Comparison of ENCODE assay signal across 33 cellular contexts in the genomic region with DNA sequence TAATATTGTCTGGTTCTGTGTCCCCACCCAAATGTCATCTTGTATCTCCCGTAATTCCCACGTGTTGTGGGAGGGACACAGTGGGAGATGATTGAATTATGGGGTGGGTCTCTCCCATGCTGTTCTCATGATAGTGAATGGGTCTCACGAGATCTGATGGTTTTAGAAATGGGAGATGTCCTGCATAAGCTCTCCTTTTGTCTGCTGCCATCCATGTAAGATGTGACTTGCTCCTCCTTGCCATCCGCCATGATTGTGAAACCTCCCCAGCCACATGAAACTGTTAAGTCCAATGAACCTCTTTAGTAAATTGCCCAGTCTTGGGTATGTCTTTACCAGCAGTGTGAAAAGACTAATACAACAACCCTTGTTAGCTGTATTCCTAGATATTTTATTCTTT. TPM values are rescaled to one million over a fixed set of nuclear protein-coding genes. Genes with fewer than 3 reads are reported as not detected.
DNase-seq lines count a peak whose midpoint lies in the region; ATAC-seq, FAIRE-seq and TF ChIP-seq lines count a peak whose summit lies in the region.
"Had no signal": no experiment of that assay in that cellular context is flagged by ENCODE, and none has a peak within 500 bp of the region (broad histone marks: within the 10 kb centered on the region; RNA-seq: fewer than 3 reads in every experiment).

No MANE protein-coding gene starts in this region.

- intact Hi-C loops in HepG2 (cut with micrococcal nuclease; ENCODE audit: unreplicated experiment) (no loop called here), right lobe of liver (cut with DNase I) (no loop called here), K562 (cut with micrococcal nuclease) (no loop called here)

- BruUV-seq in HepG2 (replicated peaks; lab: Mats Ljungman, UMichigan) (no TSS peak), K562 (replicated peaks; lab: Mats Ljungman, UMichigan) (no TSS peak)

- CTCF ChIA-PET in HepG2 (lab: Yijun Ruan, JAX; ENCODE audit: low intra/inter-chr PET ratio, low total read pairs) = no interaction called here
- CTCF ChIA-PET in K562 (lab: Yijun Ruan, JAX; ENCODE audit: low intra/inter-chr PET ratio) = no interaction called here

- in situ Hi-C loops in HepG2 (cut with HindIII; ENCODE audit: extremely low pct_ligation_motif_present, low pct_unique_long_range_greater_than_20kb) = no loop called here
- in situ Hi-C loops in K562 (cut with MboI) = no loop called here

- H3K9me3 ChIP-seq in HepG2 (ENCODE audit: low read length) = peaks cover 22% of the 10 kb centered on the region; the same call in 1 of the 2 replicates
- H3K9me3 ChIP-seq in right lobe of liver = peaks cover 0 to 6% (median 3%) of the 10 kb centered on the region in 4 donors
- H3K9me3 ChIP-seq in K562 (replicated peaks; ENCODE audit: control insufficient read depth, insufficient read depth, low read depth, low read length) = no peaks in the 10 kb centered on the region; the same call in 1 of the 2 replicates
- H3K9me3 ChIP-seq: BE2C had no signal

- H2AFZ ChIP-seq in HepG2 (ENCODE audit: low read length) = no peak overlapping the region
- H2AFZ ChIP-seq in K562 (ENCODE audit: low read depth, low read length) = no peak overlapping the region

- no peak for TF ChIP-seq CTCF in HepG2 (CRISPR knock-in tag; IDR thresholded peaks at IDR 0.05)
- no peak for TF ChIP-seq CTCF in right lobe of liver (IDR thresholded peaks at IDR 0.05)
- no peak for TF ChIP-seq CTCF in K562 (IDR thresholded peaks at IDR 0.05 in 2 of 3, conservative IDR thresholded peaks at IDR 0.05 in 1 of 3; ENCODE audit: insufficient read depth in 2 of 3, low read depth in 1 of 3, low read length in 3 of 3)

- no peaks in the 10 kb centered on the region for H3K9me1 ChIP-seq in K562 (ENCODE audit: control insufficient read depth, insufficient read depth, low read length)

- TF ChIP-seq RAD21 in HepG2 (CRISPR knock-in tag; IDR thresholded peaks at IDR 0.05) = no peak
- TF ChIP-seq RAD21 in K562 (CRISPR knock-in tag; conservative IDR thresholded peaks at IDR 0.05 in 1 of 2, IDR thresholded peaks at IDR 0.05 in 1 of 2) = no peak

- DNase-seq in HepG2 (ENCODE audit: low spot score) (no peak), right lobe of liver (no peak), MV-4-11 (lab: John Stamatoyannopoulos, UW) (peak; percentile 1), K562 (ENCODE audit: extremely low read depth in 1 of 4, low spot score in 3 of 4) (no peak)
- DNase-seq in activated effector memory CD4-positive, alpha-beta T cell treated with anti-CD3 and anti-CD28 coated beads, Interleukin-2, amount 50 U/mL, for 16 hours = no peak
- DNase-seq: 8988T; ACHN; AML-193; BE2C; C1 segment of cervical spinal cord; Caco-2; Calu3; CD4-positive, alpha-beta memory T cell; CD4-positive, alpha-beta T cell; CD4-positive, CD25-positive, alpha-beta regulatory T cell; CD8-positive, alpha-beta memory T cell; CD8-positive, alpha-beta T cell; COR-L47; DMS 273 treated with DMSO at 0.1 percent for 48 hours; DMS153; DMS53; DMS79; DMS79 treated with DMSO at 0.1 percent for 48 hours; DND-41; EL had no signal

- H3K4me3 ChIP-seq in HepG2 (replicated peaks in 1 of 3; ENCODE audit: insufficient read depth in 1 of 3, low read depth in 2 of 3, low read length in 3 of 3) (no peak overlapping the region), right lobe of liver (no peak overlapping the region), K562 (no peak overlapping the region)
- H3K4me3 ChIP-seq: A549; BLaER1; BLaER1 treated with 17β-estradiol and CSF1 and Interleukin-3, amounts not matched to agents 10 nM and 100 nM had no signal

- 31% methylated on average over 3 of the region's 4 CpGs for WGBS in HepG2 (ENCODE audit: low lambda C conversion rate)
- WGBS in right lobe of liver (ENCODE audit: insufficient coverage, low coverage, low lambda C conversion rate, missing lambda C conversion rate) = 77% methylated on average over 4 of the region's 4 CpGs
- WGBS in K562 (ENCODE audit: insufficient coverage, low coverage, missing lambda C conversion rate) = 5% methylated on average over 4 of the region's 4 CpGs

- H4K20me1 ChIP-seq in HepG2 (ENCODE audit: insufficient read depth, low read length) = no peaks in the 10 kb centered on the region
- no peaks in the 10 kb centered on the region for H4K20me1 ChIP-seq in K562 (replicated peaks; ENCODE audit: control insufficient read depth, insufficient read depth, low read length)
- H4K20me1 ChIP-seq: BLaER1; BLaER1 treated with 17β-estradiol and CSF1 and Interleukin-3, amounts not matched to agents 10 nM and 100 nM had no signal

- TF ChIP-seq POLR2A in HepG2 (IDR thresholded peaks at IDR 0.05; ENCODE audit: insufficient read depth in 1 of 2, low read depth in 2 of 2, low read length in 2 of 2) = no peak
- TF ChIP-seq POLR2A in right lobe of liver (IDR thresholded peaks at IDR 0.05) = no peak
- TF ChIP-seq POLR2A in K562 (conservative IDR thresholded peaks at IDR 0.05) = no peak

- no peak for TF ChIP-seq EP300 in HepG2 (IDR thresholded peaks at IDR 0.05; ENCODE audit: low read depth in 2 of 2, low read length in 2 of 2)
- TF ChIP-seq EP300 in HepG2 (CRISPR knock-in tag; IDR thresholded peaks at IDR 0.05; ENCODE audit: borderline replicate concordance) = no peak
- no peak for TF ChIP-seq EP300 in K562 (IDR thresholded peaks at IDR 0.05; ENCODE audit: low read length)

- H3K27ac ChIP-seq in HepG2 (ENCODE audit: extremely low read length, insufficient read depth, low read length) (no peak overlapping the region), right lobe of liver (no peak overlapping the region), K562 (ENCODE audit: extremely low read depth, low read depth, low read length) (no peak overlapping the region)
- H3K27ac ChIP-seq: 22Rv1; A549; BLaER1; BLaER1 treated with 17β-estradiol and CSF1 and Interleukin-3, amounts not matched to agents 10 nM and 100 nM; C4-2B had no signal

- FAIRE-seq in HepG2 (lab: Jason Lieb, UNC) = no peak
- no peak for FAIRE-seq in K562 (lab: Jason Lieb, UNC)
- FAIRE-seq: A204.1, A549, D721Med had no signal

- H3K36me3 ChIP-seq in HepG2 (replicated peaks in 1 of 2; ENCODE audit: control insufficient read depth in 1 of 2, insufficient read depth in 2 of 2, low read length in 2 of 2) (no peaks in the 10 kb centered on the region), right lobe of liver (no peaks in the 10 kb centered on the region), K562 (ENCODE audit: control insufficient read depth, insufficient read depth, low read length) (no peaks in the 10 kb centered on the region)
- H3K36me3 ChIP-seq: BE2C; BLaER1; BLaER1 treated with 17β-estradiol and CSF1 and Interleukin-3, amounts not matched to agents 10 nM and 100 nM had no signal

- H3K79me2 ChIP-seq in HepG2 (ENCODE audit: insufficient read depth, low read length) (no peaks in the 10 kb centered on the region), K562 (ENCODE audit: control insufficient read depth, insufficient read depth, low read length) (no peaks in the 10 kb centered on the region)

- POLR2A ChIA-PET in HepG2 (lab: Yijun Ruan, JAX) (no interaction called here), K562 (lab: Yijun Ruan, JAX) (interaction anchor here (0.6 kb wide), 1 partner anchor 10 kb away, joined by 3 read pairs; no protein-coding TSS in a partner anchor)

- no peak overlapping the region for H3K9ac ChIP-seq in HepG2 (ENCODE audit: insufficient read depth, low read depth, low read length)
- no peak overlapping the region for H3K9ac ChIP-seq in K562 (ENCODE audit: insufficient read depth in 1 of 2, low read depth in 2 of 2, low read length in 2 of 2)
- H3K9ac ChIP-seq: BLaER1; BLaER1 treated with 17β-estradiol and CSF1 and Interleukin-3, amounts not matched to agents 10 nM and 100 nM had no signal

- H3K4me2 ChIP-seq in HepG2 (ENCODE audit: low read depth, low read length) (no peak overlapping the region), K562 (ENCODE audit: insufficient read depth, low read length) (no peak overlapping the region)
- H3K4me2 ChIP-seq: A549; BLaER1; BLaER1 treated with 17β-estradiol and CSF1 and Interleukin-3, amounts not matched to agents 10 nM and 100 nM had no signal

- ATAC-seq in HepG2 = no peak
- ATAC-seq in right lobe of liver = no peak
- ATAC-seq in K562 = no peak
- no peak for ATAC-seq in GM21825 (IDR thresholded peaks at IDR 0.05; ENCODE audit: unreplicated experiment)
- ATAC-seq: A549; CD8-positive, alpha-beta T cell had no signal

- H3K27me3 ChIP-seq in HepG2 (ENCODE audit: control insufficient read depth in 1 of 2, insufficient read depth in 2 of 2, low read length in 2 of 2) (no peaks in the 10 kb centered on the region), right lobe of liver (no peaks in the 10 kb centered on the region), K562 (ENCODE audit: control insufficient read depth in 2 of 2, insufficient read depth in 2 of 2, low read length in 2 of 2) (no peaks in the 10 kb centered on the region)
- H3K27me3 ChIP-seq: BE2C; BLaER1; BLaER1 treated with 17β-estradiol and CSF1 and Interleukin-3, amounts not matched to agents 10 nM and 100 nM had no signal

- no peaks in the 10 kb centered on the region for H3K4me1 ChIP-seq in HepG2 (ENCODE audit: insufficient read depth, low read length)
- no peaks in the 10 kb centered on the region for H3K4me1 ChIP-seq in right lobe of liver
- no peaks in the 10 kb centered on the region for H3K4me1 ChIP-seq in K562 (replicated peaks in 1 of 2; ENCODE audit: control insufficient read depth in 2 of 2, insufficient read depth in 2 of 2, low read length in 2 of 2)
- H3K4me1 ChIP-seq: A549; BE2C; BLaER1; BLaER1 treated with 17β-estradiol and CSF1 and Interleukin-3, amounts not matched to agents 10 nM and 100 nM; Caco-2 had no signal

RNA-seq across cellular contexts. Expression of gene GIN1, which starts 44.5 kb away (rescaled TPM):
- total RNA-seq in HepG2 (2016; rRNA removed; fragmentation: Illumina TruSeq; extraction: Trizol) (7.7 and 9.5 TPM in 2 replicates), right lobe of liver (1 to 10 TPM; 3.7 to 5.7 (median 4.6) TPM), K562 (2014; rRNA removed) (2.4 and 2.6 TPM in 2 replicates), K562 (2014; rRNA removed; fragmentation: Illumina TruSeq; extraction: Trizol) (9.4 and 11.0 TPM in 2 replicates), K562 (2015; rRNA removed; fragmentation: Illumina TruSeq; extraction: Trizol) (6.7 and 6.8 TPM in 2 replicates), K562 (2021) (7.8 TPM in 2 replicates)
- total RNA-seq in HepG2 (2016; cell fraction: cytosol; rRNA removed; fragmentation: Illumina TruSeq; extraction: Trizol; ENCODE audit: low read depth) = 2.7 and 3.1 TPM in 2 replicates
- total RNA-seq in HepG2 (2016; cell fraction: insoluble cytoplasmic fraction; rRNA removed; fragmentation: Illumina TruSeq; extraction: Trizol) = 6.9 and 9.0 TPM in 2 replicates
- total RNA-seq in HepG2 (2016; cell fraction: membrane; rRNA removed; fragmentation: Illumina TruSeq; extraction: Trizol) = 2.7 and 3.4 TPM in 2 replicates
- total RNA-seq in HepG2 (2016; cell fraction: nucleus; rRNA removed; fragmentation: Illumina TruSeq; extraction: Trizol) = 10.8 and 11.6 TPM in 2 replicates
- polyA plus RNA-seq in HepG2 (2011; rRNA removed) (1.7 and 2.3 TPM in 2 replicates), K562 (2011; rRNA removed) (8.3 and 9.8 TPM in 2 replicates), K562 (2014; fragmentation: Illumina TruSeq; extraction: Trizol) (5.3 and 6.2 TPM in 2 replicates), K562 (2014; fragmentation: Nextera tagmentation; extraction: Ambion mirVana) (1 to 10 TPM; 9.2 TPM), K562 (2014; rRNA removed) (6.2 and 8.8 TPM in 2 replicates)
- 0.86 and 1.2 TPM in 2 replicates for polyA plus RNA-seq in HepG2 (2011; cell fraction: cytosol; rRNA removed)
- 0.88 and 1.8 TPM in 2 replicates for polyA plus RNA-seq in HepG2 (2011; cell fraction: nucleus; rRNA removed)
- polyA plus RNA-seq in HepG2 (2012) = 3.5 and 4.0 TPM in 2 replicates
- 0.50 and 0.83 TPM in 2 replicates for polyA plus RNA-seq in HepG2 (2016; cell fraction: cytosol; fragmentation: Illumina TruSeq; extraction: Trizol; ENCODE audit: low read depth)
- polyA plus RNA-seq in HepG2 (2016; cell fraction: insoluble cytoplasmic fraction; fragmentation: Illumina TruSeq; extraction: Trizol; ENCODE audit: low read depth) = 5.7 and 7.4 TPM in 2 replicates
- polyA plus RNA-seq in HepG2 (2016; cell fraction: membrane; fragmentation: Illumina TruSeq; extraction: Trizol; ENCODE audit: low read depth) = 1.3 and 2.1 TPM in 2 replicates
- polyA plus RNA-seq in HepG2 (2016; cell fraction: nucleus; fragmentation: Illumina TruSeq; extraction: Trizol; ENCODE audit: insufficient read depth, low read depth) = 3.9 and 11.0 TPM in 2 replicates
- polyA minus RNA-seq in HepG2 (2011; rRNA and poly(A)+ RNA removed; ENCODE audit: low replicate concordance) = 2.7 and 3.6 TPM in 2 replicates
- 2.5 TPM in 2 replicates for polyA minus RNA-seq in HepG2 (2011; cell fraction: cytosol; rRNA and poly(A)+ RNA removed)
- 12.4 and 21.9 TPM in 2 replicates for polyA minus RNA-seq in HepG2 (2011; cell fraction: nucleus; rRNA and poly(A)+ RNA removed)
- 6.1 and 25.6 TPM in 2 replicates for total RNA-seq in K562 (2011; cell fraction: chromatin; rRNA removed; ENCODE audit: low replicate concordance)
- total RNA-seq in K562 (2011; cell fraction: nucleolus; rRNA removed) = 2.8 and 6.7 TPM in 2 replicates
- total RNA-seq in K562 (2011; cell fraction: nucleoplasm; rRNA removed) = 6.5 and 10.2 TPM in 2 replicates
- 0.75 and 1.7 TPM in 2 replicates for polyA plus RNA-seq in K562 (2011; cell fraction: cytosol; rRNA removed)
- polyA plus RNA-seq in K562 (2011; cell fraction: nucleus; rRNA removed) = 2.6 and 4.8 TPM in 2 replicates
- polyA plus RNA-seq in K562 (2012) = 4.7 and 6.1 TPM in 2 replicates
- 8.6 and 12.1 TPM in 2 replicates for polyA minus RNA-seq in K562 (2011; rRNA and poly(A)+ RNA removed)
- 1.4 and 3.8 TPM in 2 replicates for polyA minus RNA-seq in K562 (2011; cell fraction: cytosol; rRNA and poly(A)+ RNA removed)
- polyA minus RNA-seq in K562 (2011; cell fraction: nucleus; rRNA and poly(A)+ RNA removed) = 8.6 and 17.8 TPM in 2 replicates

RNA-seq across cellular contexts. Expression of gene PPIP5K2, which starts 44.7 kb away (rescaled TPM):
- total RNA-seq in HepG2 (2016; rRNA removed; fragmentation: Illumina TruSeq; extraction: Trizol) (45.6 and 85.2 TPM in 2 replicates), right lobe of liver (10 to 100 TPM; 19.4 to 30.6 (median 26.3) TPM), K562 (2014; rRNA removed) (50.6 and 63.2 TPM in 2 replicates), K562 (2014; rRNA removed; fragmentation: Illumina TruSeq; extraction: Trizol) (150 and 177 TPM in 2 replicates), K562 (2015; rRNA removed; fragmentation: Illumina TruSeq; extraction: Trizol) (135 and 146 TPM in 2 replicates), K562 (2021) (116 and 134 TPM in 2 replicates)
- 4.7 and 4.8 TPM in 2 replicates for total RNA-seq in HepG2 (2016; cell fraction: cytosol; rRNA removed; fragmentation: Illumina TruSeq; extraction: Trizol; ENCODE audit: low read depth)
- 48.3 and 82.7 TPM in 2 replicates for total RNA-seq in HepG2 (2016; cell fraction: insoluble cytoplasmic fraction; rRNA removed; fragmentation: Illumina TruSeq; extraction: Trizol)
- 21.1 and 21.5 TPM in 2 replicates for total RNA-seq in HepG2 (2016; cell fraction: membrane; rRNA removed; fragmentation: Illumina TruSeq; extraction: Trizol)
- 76.4 and 84.8 TPM in 2 replicates for total RNA-seq in HepG2 (2016; cell fraction: nucleus; rRNA removed; fragmentation: Illumina TruSeq; extraction: Trizol)
- polyA plus RNA-seq in HepG2 (2011; rRNA removed) (12.7 and 19.7 TPM in 2 replicates), K562 (2011; rRNA removed) (90.2 and 107 TPM in 2 replicates), K562 (2014; fragmentation: Illumina TruSeq; extraction: Trizol) (80.9 and 99.1 TPM in 2 replicates), K562 (2014; fragmentation: Nextera tagmentation; extraction: Ambion mirVana) (10 to 100 TPM; 66.1 to 76.5 TPM), K562 (2014; rRNA removed) (39.4 and 42.7 TPM in 2 replicates)
- polyA plus RNA-seq in HepG2 (2011; cell fraction: cytosol; rRNA removed) = 5.6 and 9.0 TPM in 2 replicates
- polyA plus RNA-seq in HepG2 (2011; cell fraction: nucleus; rRNA removed) = 10.3 and 10.4 TPM in 2 replicates
- polyA plus RNA-seq in HepG2 (2012) = 9.5 and 19.4 TPM in 2 replicates
- polyA plus RNA-seq in HepG2 (2016; cell fraction: cytosol; fragmentation: Illumina TruSeq; extraction: Trizol; ENCODE audit: low read depth) = 1.2 and 1.5 TPM in 2 replicates
- polyA plus RNA-seq in HepG2 (2016; cell fraction: insoluble cytoplasmic fraction; fragmentation: Illumina TruSeq; extraction: Trizol; ENCODE audit: low read depth) = 42.7 and 48.8 TPM in 2 replicates
- polyA plus RNA-seq in HepG2 (2016; cell fraction: membrane; fragmentation: Illumina TruSeq; extraction: Trizol; ENCODE audit: low read depth) = 6.0 and 6.8 TPM in 2 replicates
- polyA plus RNA-seq in HepG2 (2016; cell fraction: nucleus; fragmentation: Illumina TruSeq; extraction: Trizol; ENCODE audit: insufficient read depth, low read depth) = 56.7 and 58.8 TPM in 2 replicates
- polyA minus RNA-seq in HepG2 (2011; rRNA and poly(A)+ RNA removed; ENCODE audit: low replicate concordance) = 54.6 and 63.8 TPM in 2 replicates
- polyA minus RNA-seq in HepG2 (2011; cell fraction: cytosol; rRNA and poly(A)+ RNA removed) = 24.6 and 32.6 TPM in 2 replicates
- polyA minus RNA-seq in HepG2 (2011; cell fraction: nucleus; rRNA and poly(A)+ RNA removed) = 139 and 150 TPM in 2 replicates
- total RNA-seq in K562 (2011; cell fraction: chromatin; rRNA removed; ENCODE audit: low replicate concordance) = 42.4 and 184 TPM in 2 replicates
- 19.2 and 28.4 TPM in 2 replicates for total RNA-seq in K562 (2011; cell fraction: nucleolus; rRNA removed)
- total RNA-seq in K562 (2011; cell fraction: nucleoplasm; rRNA removed) = 39.8 and 51.8 TPM in 2 replicates
- polyA plus RNA-seq in K562 (2011; cell fraction: cytosol; rRNA removed) = 16.2 and 34.8 TPM in 2 replicates
- polyA plus RNA-seq in K562 (2011; cell fraction: nucleus; rRNA removed) = 40.6 and 64.8 TPM in 2 replicates
- polyA plus RNA-seq in K562 (2012) = 50.5 and 69.4 TPM in 2 replicates
- polyA minus RNA-seq in K562 (2011; rRNA and poly(A)+ RNA removed) = 203 and 248 TPM in 2 replicates
- 63.3 and 63.7 TPM in 2 replicates for polyA minus RNA-seq in K562 (2011; cell fraction: cytosol; rRNA and poly(A)+ RNA removed)
- polyA minus RNA-seq in K562 (2011; cell fraction: nucleus; rRNA and poly(A)+ RNA removed) = 78.6 and 162 TPM in 2 replicates

Comparison
In these comparisons a context has a peak if more than half of its experiments do, and no peak if none do; other contexts are left out.
1. Of the 241 proteins assayed by ChIP-seq in both HepG2 and K562: peak only in HepG2: none; only in K562: none; in both: ZNF431; in neither: 240.